ENCODE assay signal across 7 cellular contexts in genomic region chr1:154198756-154199562, GRCh38. TPM values are rescaled to one million over a fixed set of nuclear protein-coding genes. Genes with fewer than 3 reads are reported as not detected.
A peak's percentile ranks its signal among the peaks of the same experiment; 100 is the strongest.
DNase-seq lines count a peak whose midpoint lies in the region; ATAC-seq and TF ChIP-seq lines count a peak whose summit lies in the region.

No MANE protein-coding gene starts in this region.

- DNase-seq in DMS153 treated with DMSO at 0.1 percent for 48 hours (lab: John Stamatoyannopoulos, UW; ENCODE audit: unreplicated experiment) (peak; percentile 34), HL-60 (ENCODE audit: low read depth in 1 of 2, low spot score in 1 of 2) (peak in 1 of 2 experiments; percentile 58), OCI-M1 (lab: John Stamatoyannopoulos, UW) (peak; percentile 86), inferior parietal cortex (ENCODE audit: extremely low spot score) (peak; percentile 73)
- DNase-seq in stimulated activated naive CD8-positive, alpha-beta T cell treated with anti-CD3 and anti-CD28 coated beads, Interleukin-15, Interleukin-2, amounts not matched to agents 100 U/mL and 50 U/mL, for 24 hours: peak; percentile 41

- H3K9me3 Mint-ChIP-seq in brain: no peaks in the 10 kb centered on the region

- H3K36me3 Mint-ChIP-seq in brain: no peaks in the 10 kb centered on the region

- no peaks in the 10 kb centered on the region for H3K27me3 ChIP-seq in HL-60 (ENCODE audit: insufficient read depth, poor library complexity, severe bottlenecking)

- no peak overlapping the region for H3K27ac Mint-ChIP-seq in brain

- no peak overlapping the region for H3K27ac ChIP-seq in HL-60 (replicated peaks)

- peak; percentile 55 for ATAC-seq in stimulated activated naive CD8-positive, alpha-beta T cell treated with anti-CD3 and anti-CD28 coated beads, Interleukin-15, Interleukin-2, amounts not matched to agents 100 U/mL and 50 U/mL, for 24 hours
- no peak for ATAC-seq in GM21737 (IDR thresholded peaks at IDR 0.05; ENCODE audit: unreplicated experiment)

- TF ChIP-seq CTCF in HL-60 (IDR thresholded peaks at IDR 0.05; ENCODE audit: insufficient read depth, low read length): peak; percentile 32
- TF ChIP-seq CTCF in brain (conservative IDR thresholded peaks at IDR 0.05): peak; percentile 61 to 70

- H3K27me3 Mint-ChIP-seq in brain: peaks cover 8% of the 10 kb centered on the region

- H3K4me3 ChIP-seq in HL-60 (replicated peaks; ENCODE audit: insufficient read depth, low read length): no peak overlapping the region

- no peak overlapping the region for H3K4me3 Mint-ChIP-seq in brain

- H3K4me1 Mint-ChIP-seq in brain: no peaks in the 10 kb centered on the region

RNA-seq across cellular contexts. Expression of gene TPM3, which starts 7.1 kb away (rescaled TPM):
- 434 TPM for polyA plus RNA-seq in brain (ENCODE audit: insufficient read depth, low read depth, low replicate concordance)

RNA-seq across cellular contexts. Expression of gene CFAP141, which starts 7.2 kb away (rescaled TPM):
- polyA plus RNA-seq in brain (ENCODE audit: insufficient read depth, low read depth, low replicate concordance): not detected

RNA-seq across cellular contexts. Expression of gene UBAP2L, which starts 21.8 kb away (rescaled TPM):
- polyA plus RNA-seq in brain (ENCODE audit: insufficient read depth, low read depth, low replicate concordance): 123 TPM

RNA-seq across cellular contexts. Expression of gene NUP210L, which starts 44.1 kb away (rescaled TPM):
- 0.27 TPM for polyA plus RNA-seq in brain (ENCODE audit: insufficient read depth, low read depth, low replicate concordance)
